19 cellular contexts compared by ENCODE assay signal in genomic region chr16:17351471-17352045, GRCh38.
"Had no signal": no experiment of that assay in that cellular context is flagged by ENCODE, and none has a peak within 500 bp of the region (broad histone marks: within the 10 kb centered on the region; RNA-seq: fewer than 3 reads in every experiment).

No MANE protein-coding gene starts in this region.

- H3K9me3 Mint-ChIP-seq: activated B cell treated with CpG ODN at 0.5 μM for 24 hours; activated CD4-positive, alpha-beta memory T cell treated with anti-CD3 and anti-CD28 coated beads for 36 hours; activated naive CD4-positive, alpha-beta T cell treated with anti-CD3 and anti-CD28 coated beads, Interleukin-2, amount 50 U/mL, for 24 hours; natural killer cell treated with Interleukin-12 subunit alpha and Interleukin-12 subunit beta and Interleukin-15 and Interleukin-18, amount 100 ng/mL, for 72 hours; stimulated activated naive B cell treated with anti-CD40 and anti-IgM and Interleukin-4, amounts not matched to agents 10 μg/mL and 1 μg/mL and 100 μg/mL, for 72 hours had no signal

- H3K36me3 Mint-ChIP-seq: natural killer cell treated with Interleukin-12 subunit alpha and Interleukin-12 subunit beta and Interleukin-15 and Interleukin-18, amount 100 ng/mL, for 72 hours had no signal

- ATAC-seq: foreskin keratinocyte; lower lobe of right lung; natural killer cell treated with Interleukin-12 subunit alpha and Interleukin-12 subunit beta and Interleukin-15 and Interleukin-18, amount 100 ng/mL, for 72 hours; stimulated activated naive B cell treated with anti-CD40 and anti-IgM and Interleukin-4, amounts not matched to agents 10 μg/mL and 1 μg/mL and 100 μg/mL, for 72 hours; upper lobe of right lung had no signal

- H3K36me3 ChIP-seq: lower lobe of right lung, upper lobe of right lung had no signal

- H3K4me1 ChIP-seq: foreskin keratinocyte had no signal

- H3K27ac ChIP-seq: epithelial cell of prostate, foreskin keratinocyte, upper lobe of right lung had no signal

- H3K27me3 ChIP-seq: foreskin keratinocyte, sigmoid colon, upper lobe of right lung had no signal

- H3K4me3 Mint-ChIP-seq: activated B cell treated with CpG ODN at 0.5 μM for 24 hours; activated CD4-positive, alpha-beta memory T cell treated with anti-CD3 and anti-CD28 coated beads for 36 hours; activated naive CD4-positive, alpha-beta T cell treated with anti-CD3 and anti-CD28 coated beads, Interleukin-2, amount 50 U/mL, for 24 hours; natural killer cell treated with Interleukin-12 subunit alpha and Interleukin-12 subunit beta and Interleukin-15 and Interleukin-18, amount 100 ng/mL, for 72 hours; stimulated activated naive B cell treated with anti-CD40 and anti-IgM and Interleukin-4, amounts not matched to agents 10 μg/mL and 1 μg/mL and 100 μg/mL, for 72 hours had no signal

- H3K4me3 ChIP-seq: lower lobe of right lung, sigmoid colon, upper lobe of right lung had no signal

- DNase-seq: activated B cell treated with CpG ODN at 0.5 μM for 24 hours; activated CD4-positive, alpha-beta memory T cell treated with anti-CD3 and anti-CD28 coated beads for 36 hours; activated CD4-positive, alpha-beta T cell treated with anti-CD3 and anti-CD28 coated beads for 4 hours; activated effector memory CD4-positive, alpha-beta T cell treated with anti-CD3 and anti-CD28 coated beads, Interleukin-2, amount 50 U/mL, for 16 hours; activated T-cell treated with anti-CD3 and anti-CD28 coated beads, Interleukin-2, amount 50 U/mL, for 48 hours; amniotic stem cell; foreskin keratinocyte; glutamatergic neuron; hippocampal formation; lower lobe of right lung; nucleus accumbens; sigmoid colon; stimulated activated CD4-positive, alpha-beta T cell treated with anti-CD3 and anti-CD28 coated beads, Interleukin-4, amount 100 ng/mL, for 24 hours; stimulated activated naive B cell treated with anti-CD40 and anti-IgM and Interleukin-4, amounts not matched to agents 10 μg/mL and 1 μg/mL and 100 μg/mL, for 72 hours; T-helper 9 cell; upper lobe of right lung had no signal

- H3K27me3 Mint-ChIP-seq: activated B cell treated with CpG ODN at 0.5 μM for 24 hours; activated CD4-positive, alpha-beta memory T cell treated with anti-CD3 and anti-CD28 coated beads for 36 hours; activated naive CD4-positive, alpha-beta T cell treated with anti-CD3 and anti-CD28 coated beads, Interleukin-2, amount 50 U/mL, for 24 hours; natural killer cell treated with Interleukin-12 subunit alpha and Interleukin-12 subunit beta and Interleukin-15 and Interleukin-18, amount 100 ng/mL, for 72 hours; stimulated activated naive B cell treated with anti-CD40 and anti-IgM and Interleukin-4, amounts not matched to agents 10 μg/mL and 1 μg/mL and 100 μg/mL, for 72 hours had no signal

- H3K9me3 ChIP-seq: lower lobe of right lung, sigmoid colon, upper lobe of right lung had no signal

- H3K27ac Mint-ChIP-seq: activated B cell treated with CpG ODN at 0.5 μM for 24 hours; activated CD4-positive, alpha-beta memory T cell treated with anti-CD3 and anti-CD28 coated beads for 36 hours had no signal
